In the genomic region with DNA sequence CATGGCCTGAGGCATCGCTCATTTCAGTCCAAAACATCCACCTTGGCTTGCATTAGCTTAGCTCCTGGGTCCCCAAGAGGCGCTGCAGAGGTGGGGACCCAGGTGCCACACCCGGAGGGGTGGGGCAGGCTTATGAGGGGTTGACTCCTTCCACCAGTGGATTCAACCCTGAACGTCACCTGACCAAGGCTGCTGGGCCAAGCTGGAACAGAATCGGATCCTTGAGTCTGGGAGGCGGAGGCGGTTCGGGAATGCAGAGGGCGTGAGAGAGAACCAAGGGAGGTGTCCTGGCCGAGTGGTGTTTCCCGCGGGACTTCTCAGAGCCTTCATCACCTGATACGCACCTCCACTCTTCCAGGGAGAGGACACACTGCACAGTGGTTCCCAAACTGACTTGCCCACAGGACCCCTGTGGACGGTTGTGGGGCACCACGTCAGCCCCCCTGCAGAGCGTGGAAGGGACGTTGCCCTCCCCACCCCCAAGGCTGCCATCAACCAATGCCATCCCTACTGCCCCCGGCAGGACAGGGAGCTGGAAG, we compare ENCODE assay signal across 3 cellular contexts.
TF ChIP-seq lines count a peak whose summit lies in the region.

No MANE protein-coding gene starts in this region.

TF ChIP-seq in Ishikawa, 13 proteins besides CTCF, POLR2A, EP300 and RAD21:
- TF ChIP-seq, protein P1, sequence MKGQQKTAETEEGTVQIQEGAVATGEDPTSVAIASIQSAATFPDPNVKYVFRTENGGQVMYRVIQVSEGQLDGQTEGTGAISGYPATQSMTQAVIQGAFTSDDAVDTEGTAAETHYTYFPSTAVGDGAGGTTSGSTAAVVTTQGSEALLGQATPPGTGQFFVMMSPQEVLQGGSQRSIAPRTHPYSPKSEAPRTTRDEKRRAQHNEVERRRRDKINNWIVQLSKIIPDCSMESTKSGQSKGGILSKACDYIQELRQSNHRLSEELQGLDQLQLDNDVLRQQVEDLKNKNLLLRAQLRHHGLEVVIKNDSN (IDR thresholded peaks at IDR 0.05): 0 out of 2 replicates have a peak, but pooled peaks have one; percentile 35
- TF ChIP-seq ZBTB7A (IDR thresholded peaks at IDR 0.05; ENCODE audit: low read depth) (0 out of 2 replicates have a peak, but pooled peaks have one; percentile 35), TCF12 (IDR thresholded peaks at IDR 0.05; ENCODE audit: low read depth) (no peak)

TF ChIP-seq in H1, 55 proteins besides CTCF, POLR2A, EP300 and RAD21:
- no peak for TF ChIP-seq CREB1 (IDR thresholded peaks at IDR 0.05)
- no peak for TF ChIP-seq CEBPB (IDR thresholded peaks at IDR 0.05; ENCODE audit: low read depth, low read length)
- no peak for TF ChIP-seq RBBP5 (IDR thresholded peaks at IDR 0.05; ENCODE audit: borderline replicate concordance, low read depth, low read length)
- TF ChIP-seq, protein P2, sequence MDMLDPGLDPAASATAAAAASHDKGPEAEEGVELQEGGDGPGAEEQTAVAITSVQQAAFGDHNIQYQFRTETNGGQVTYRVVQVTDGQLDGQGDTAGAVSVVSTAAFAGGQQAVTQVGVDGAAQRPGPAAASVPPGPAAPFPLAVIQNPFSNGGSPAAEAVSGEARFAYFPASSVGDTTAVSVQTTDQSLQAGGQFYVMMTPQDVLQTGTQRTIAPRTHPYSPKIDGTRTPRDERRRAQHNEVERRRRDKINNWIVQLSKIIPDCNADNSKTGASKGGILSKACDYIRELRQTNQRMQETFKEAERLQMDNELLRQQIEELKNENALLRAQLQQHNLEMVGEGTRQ (IDR thresholded peaks at IDR 0.05; ENCODE audit: low read length): no peak
- TF ChIP-seq TAF1 (IDR thresholded peaks at IDR 0.05; ENCODE audit: low read depth, low read length): no peak
- no peak for TF ChIP-seq SP1 (IDR thresholded peaks at IDR 0.05; ENCODE audit: low read depth, low read length)

TF ChIP-seq in HEK293T, 16 proteins besides CTCF, POLR2A, EP300 and RAD21:
- TF ChIP-seq FOXM1 (IDR thresholded peaks at IDR 0.05; ENCODE audit: borderline replicate concordance) (no peak), ARNT (IDR thresholded peaks at IDR 0.05) (no peak), FOXA1 (IDR thresholded peaks at IDR 0.05) (no peak), SP1 (IDR thresholded peaks at IDR 0.05) (no peak), BHLHE40 (IDR thresholded peaks at IDR 0.05; ENCODE audit: borderline replicate concordance) (no peak), SUZ12 (IDR thresholded peaks at IDR 0.05) (no peak), ELF4 (IDR thresholded peaks at IDR 0.05) (no peak), L3MBTL2 (conservative IDR thresholded peaks at IDR 0.05) (no peak), CTBP1 (IDR thresholded peaks at IDR 0.05; ENCODE audit: borderline replicate concordance) (no peak)
- TF ChIP-seq, protein P3, sequence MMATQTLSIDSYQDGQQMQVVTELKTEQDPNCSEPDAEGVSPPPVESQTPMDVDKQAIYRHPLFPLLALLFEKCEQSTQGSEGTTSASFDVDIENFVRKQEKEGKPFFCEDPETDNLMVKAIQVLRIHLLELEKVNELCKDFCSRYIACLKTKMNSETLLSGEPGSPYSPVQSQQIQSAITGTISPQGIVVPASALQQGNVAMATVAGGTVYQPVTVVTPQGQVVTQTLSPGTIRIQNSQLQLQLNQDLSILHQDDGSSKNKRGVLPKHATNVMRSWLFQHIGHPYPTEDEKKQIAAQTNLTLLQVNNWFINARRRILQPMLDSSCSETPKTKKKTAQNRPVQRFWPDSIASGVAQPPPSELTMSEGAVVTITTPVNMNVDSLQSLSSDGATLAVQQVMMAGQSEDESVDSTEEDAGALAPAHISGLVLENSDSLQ (IDR thresholded peaks at IDR 0.05): no peak
